ENCODE assay signal across 7 cellular contexts in genomic region chr15:31004220-31004733, GRCh38. TPM values are rescaled to one million over a fixed set of nuclear protein-coding genes. Genes with fewer than 3 reads are reported as not detected.
DNase-seq lines count a peak whose midpoint lies in the region; ATAC-seq and TF ChIP-seq lines count a peak whose summit lies in the region.

No MANE protein-coding gene starts in this region.

- no peaks in the 10 kb centered on the region for H3K27me3 Mint-ChIP-seq in H9 (ENCODE audit: low read depth)

- no peaks in the 10 kb centered on the region for H3K36me3 Mint-ChIP-seq in H9 (ENCODE audit: insufficient read depth in 1 of 3, low read depth in 3 of 3)

- H2BK5ac ChIP-seq in H9 (ENCODE audit: insufficient read length, low read length) (no peak overlapping the region), mesenchymal stem cell (ENCODE audit: low read depth, low read length, poor library complexity, severe bottlenecking) (no peak overlapping the region)

- H3T11ph ChIP-seq in H9 (ENCODE audit: low read length): no peak overlapping the region

- H2BK15ac ChIP-seq in H9 (ENCODE audit: low read depth, low read length) (no peak overlapping the region), mesenchymal stem cell (ENCODE audit: low read depth, poor library complexity, severe bottlenecking) (no peak overlapping the region)

- H2BK12ac ChIP-seq in H9 (ENCODE audit: insufficient read length, low read depth, low read length) (no peak overlapping the region), mesenchymal stem cell (ENCODE audit: low read length in 2 of 2) (no peak overlapping the region)

- H3K79me2 ChIP-seq in H9 (ENCODE audit: insufficient read depth, low read length) (no peaks in the 10 kb centered on the region; the same call in 1 of the 2 replicates), MM.1S (ENCODE audit: low read length) (no peaks in the 10 kb centered on the region)

- peak overlapping the region in 1 of 3 experiments; percentile 33; a peak in 1 of 7 replicates for H3K27ac Mint-ChIP-seq in H9

- no peaks in the 10 kb centered on the region for H3K23me2 ChIP-seq in H9 (ENCODE audit: insufficient read length, low read depth, low read length, poor library complexity, severe bottlenecking)

- H3K9me3 ChIP-seq in H9 (ENCODE audit: control insufficient read depth, low read depth, low read length) (no peaks in the 10 kb centered on the region), MM.1S (replicated peaks; ENCODE audit: insufficient read depth, low read length) (no peaks in the 10 kb centered on the region), mesenchymal stem cell (ENCODE audit: control insufficient read depth, low read length) (no peaks in the 10 kb centered on the region)

- H3K4me3 ChIP-seq in MM.1S (ENCODE audit: low read length) (peak overlapping the region; percentile 51), mesenchymal stem cell (ENCODE audit: insufficient read depth in 1 of 2, low read depth in 1 of 2, low read length in 2 of 2) (no peak overlapping the region)

- no CpG with 5 or more reads among the region's 5 CpGs for WGBS in H9 (ENCODE audit: extremely low coverage, insufficient read length, low lambda C conversion rate)
- WGBS in mesenchymal stem cell: 71% methylated on average over 5 of the region's 5 CpGs

- no peaks in the 10 kb centered on the region for H3K27me3 ChIP-seq in H9 (ENCODE audit: insufficient read depth, low read length)
- no peaks in the 10 kb centered on the region for H3K27me3 ChIP-seq in MM.1S (replicated peaks; ENCODE audit: insufficient read depth, low read length)
- peaks cover 0 to 31% of the 10 kb centered on the region in 2 experiments for H3K27me3 ChIP-seq in mesenchymal stem cell (ENCODE audit: control insufficient read depth in 1 of 2, insufficient read depth in 1 of 2, low read length in 2 of 2)

- H4K20me1 ChIP-seq in H9 (ENCODE audit: control insufficient read depth, insufficient read depth, insufficient read length): no peaks in the 10 kb centered on the region
- no peaks in the 10 kb centered on the region for H4K20me1 ChIP-seq in MM.1S (ENCODE audit: insufficient read depth, low read length)

- H3K9ac ChIP-seq in H9 (ENCODE audit: extremely low read depth, insufficient read length, low read length) (no peak overlapping the region), MM.1S (ENCODE audit: low read length) (peak overlapping the region; percentile 68), mesenchymal stem cell (ENCODE audit: low read length) (no peak overlapping the region)

- H3K4me2 ChIP-seq in H9 (ENCODE audit: insufficient read depth, insufficient read length, low read length): no peak overlapping the region
- peak overlapping the region; percentile 90 for H3K4me2 ChIP-seq in MM.1S (ENCODE audit: low read depth, low read length)
- no peak overlapping the region for H3K4me2 ChIP-seq in mesenchymal stem cell (ENCODE audit: low read length, poor library complexity, severe bottlenecking)

- no peak overlapping the region for H3K4me3 Mint-ChIP-seq in H9

- H2AFZ ChIP-seq in H9 (ENCODE audit: low read length) (peak overlapping the region; percentile 98), MM.1S (ENCODE audit: low read length) (peak overlapping the region; percentile 54; the same call in 1 of the 2 replicates), mesenchymal stem cell (ENCODE audit: low read depth, low read length) (no peak overlapping the region)

- H2AK5ac ChIP-seq in H9 (ENCODE audit: insufficient read length, low read length): no peak overlapping the region
- H2AK5ac ChIP-seq in mesenchymal stem cell (ENCODE audit: low read length, severe bottlenecking): no peak overlapping the region

- H3K4me1 ChIP-seq in H9 (ENCODE audit: insufficient read depth, low read length): no peaks in the 10 kb centered on the region; the same call in 1 of the 2 replicates
- H3K4me1 ChIP-seq in MM.1S (ENCODE audit: low read length): peaks cover 69% of the 10 kb centered on the region
- peaks cover 3% of the 10 kb centered on the region for H3K4me1 ChIP-seq in mesenchymal stem cell (ENCODE audit: control insufficient read depth, insufficient read depth, low read depth, low read length)

- no peak overlapping the region for H2BK20ac ChIP-seq in H9 (ENCODE audit: low read depth, low read length, poor library complexity, severe bottlenecking)

- H3K18ac ChIP-seq in H9 (ENCODE audit: insufficient read length, low read depth, low read length) (no peak overlapping the region), mesenchymal stem cell (ENCODE audit: low read depth in 1 of 2, low read length in 2 of 2) (no peak overlapping the region)

- H4K8ac ChIP-seq in H9 (replicated peaks; ENCODE audit: insufficient read length, low read depth, low read length): no peak overlapping the region
- H4K8ac ChIP-seq in mesenchymal stem cell (ENCODE audit: low read length): no peak overlapping the region

- H3K27ac ChIP-seq in H9 (ENCODE audit: insufficient read length, low read depth, low read length) (no peak overlapping the region), MM.1S (ENCODE audit: low read length) (peak overlapping the region; percentile 94), mesenchymal stem cell (ENCODE audit: low read length, poor library complexity, severe bottlenecking) (no peak overlapping the region)

- peaks cover 29% of the 10 kb centered on the region for H3F3A ChIP-seq in MM.1S (ENCODE audit: insufficient read depth, low read length)

- H3K9me2 ChIP-seq in MM.1S (replicated peaks; ENCODE audit: insufficient read depth, low read length): no peaks in the 10 kb centered on the region

- H4K5ac ChIP-seq in H9 (ENCODE audit: insufficient read length, low read depth, low read length): no peak overlapping the region

- H3K79me1 ChIP-seq in H9 (ENCODE audit: insufficient read depth, low read depth, low read length, poor library complexity, severe bottlenecking): no peaks in the 10 kb centered on the region
- H3K79me1 ChIP-seq in mesenchymal stem cell (replicated peaks; ENCODE audit: low read length, poor library complexity, severe bottlenecking): no peaks in the 10 kb centered on the region

- peak; percentile 93 for ATAC-seq in GM18868 (IDR thresholded peaks at IDR 0.05; ENCODE audit: unreplicated experiment)

- DNase-seq in H9 (peak; percentile 56), MM.1S (peak; percentile 99), germinal center (ENCODE audit: low spot score) (peak; percentile 10), erythroblast (lab: John Stamatoyannopoulos, UW) (no peak), mesenchymal stem cell (no peak), HuH-7 (ENCODE audit: low spot score) (no peak)

- H3K9me3 Mint-ChIP-seq in H9: no peaks in the 10 kb centered on the region

- TF ChIP-seq POLR2A in erythroblast (IDR thresholded peaks at IDR 0.05; ENCODE audit: low read length): no peak

- H3K4me1 Mint-ChIP-seq in H9: peaks cover 17 to 19% of the 10 kb centered on the region in 2 experiments

- H3K56ac ChIP-seq in H9 (ENCODE audit: insufficient read length, low read depth, low read length): no peak overlapping the region

- H3K36me3 ChIP-seq in MM.1S (replicated peaks; ENCODE audit: insufficient read depth, low read length) (no peaks in the 10 kb centered on the region), mesenchymal stem cell (ENCODE audit: control insufficient read depth in 1 of 2, insufficient read depth in 2 of 2, low read depth in 1 of 2, low read length in 2 of 2) (no peaks in the 10 kb centered on the region)

- H3K14ac ChIP-seq in H9 (ENCODE audit: insufficient read depth, low read length): no peak overlapping the region
- no peak overlapping the region for H3K14ac ChIP-seq in mesenchymal stem cell (ENCODE audit: low read length in 2 of 2)

- H3K4ac ChIP-seq in H9 (ENCODE audit: low read depth, low read length): no peak overlapping the region
- H3K4ac ChIP-seq in mesenchymal stem cell (ENCODE audit: low read depth in 1 of 2, low read length in 2 of 2): no peak overlapping the region

- H4K91ac ChIP-seq in H9 (ENCODE audit: insufficient read length, low read depth, low read length) (no peak overlapping the region), mesenchymal stem cell (ENCODE audit: low read length) (no peak overlapping the region)

- no peak for TF ChIP-seq CTCF in H9 (conservative IDR thresholded peaks at IDR 0.05)
- TF ChIP-seq CTCF in MM.1S (IDR thresholded peaks at IDR 0.05; ENCODE audit: low read length): no peak

- H3K23ac ChIP-seq in H9 (ENCODE audit: insufficient read length, low read depth, low read length) (no peak overlapping the region), mesenchymal stem cell (ENCODE audit: low read length in 2 of 2) (no peak overlapping the region)

- no peak overlapping the region for H2BK120ac ChIP-seq in H9 (ENCODE audit: low read depth, low read length, poor library complexity, severe bottlenecking)
- H2BK120ac ChIP-seq in mesenchymal stem cell (ENCODE audit: low read depth, low read length): no peak overlapping the region

RNA-seq across cellular contexts. Expression of gene MTMR10, which starts 12.8 kb away (rescaled TPM):
- 20.4 and 23.2 TPM in 2 replicates for total RNA-seq in H9 (2021)
- polyA plus RNA-seq in mesenchymal stem cell (2013, experiment 1 of 2): 6.6 TPM
- polyA plus RNA-seq in mesenchymal stem cell (2013, experiment 2 of 2): 6.7 TPM

Comparison
In these comparisons a context has a peak if more than half of its experiments do, and no peak if none do; other contexts are left out.
1. DNase-seq: peak in H9 (single experiment), MM.1S (single experiment) and germinal center (single experiment); none in erythroblast (0 of 2), mesenchymal stem cell (single experiment) and HuH-7 (single experiment).